Comparison of ENCODE assay signal across 10 cellular contexts in genomic region chr16:74437-75318, GRCh38. TPM values are rescaled to one million over a fixed set of nuclear protein-coding genes. Genes with fewer than 3 reads are reported as not detected.
DNase-seq lines count a peak whose midpoint lies in the region; ATAC-seq and TF ChIP-seq lines count a peak whose summit lies in the region.
"Had no signal": no experiment of that assay in that cellular context is flagged by ENCODE, and none has a peak within 500 bp of the region (broad histone marks: within the 10 kb centered on the region; RNA-seq: fewer than 3 reads in every experiment).

No MANE protein-coding gene starts in this region.

- peak overlapping the region; percentile 89 to 96 for H3K4ac ChIP-seq in mesenchymal stem cell (ENCODE audit: low read depth in 1 of 2, low read length in 2 of 2)

- no peak for TF ChIP-seq CTCF in HEK293 (tag by site-specific recombination; IDR thresholded peaks at IDR 0.05)

- H2BK12ac ChIP-seq in mesenchymal stem cell (ENCODE audit: low read length in 2 of 2), result peak overlapping the region; percentile 83 to 98

- H2BK120ac ChIP-seq in mesenchymal stem cell (ENCODE audit: low read depth, low read length), result peak overlapping the region; percentile 78

- H3K9ac ChIP-seq in adipocyte (ENCODE audit: low read length) (peak overlapping the region; percentile 98), mesenchymal stem cell (ENCODE audit: low read length) (peak overlapping the region; percentile 92)

- H3K9me3 ChIP-seq in HEK293 (ENCODE audit: control insufficient read depth, insufficient read depth, low read depth, low read length), result no peaks in the 10 kb centered on the region
- H3K9me3 ChIP-seq in adipocyte (ENCODE audit: control insufficient read depth, low read length), result no peaks in the 10 kb centered on the region
- no peaks in the 10 kb centered on the region for H3K9me3 ChIP-seq in mesenchymal stem cell (ENCODE audit: control insufficient read depth, low read length)

- H3K4me1 ChIP-seq in HEK293 (ENCODE audit: control insufficient read depth, insufficient read depth, low read length), result peaks cover 18% of the 10 kb centered on the region
- peaks cover 59% of the 10 kb centered on the region for H3K4me1 ChIP-seq in adipocyte (ENCODE audit: control insufficient read depth, insufficient read depth, low read length)
- H3K4me1 ChIP-seq in mesenchymal stem cell (ENCODE audit: control insufficient read depth, insufficient read depth, low read depth, low read length), result peaks cover 80% of the 10 kb centered on the region

- POLR2A ChIA-PET in HEK293 (lab: Yijun Ruan, JAX), result interaction anchor here (0.5 to 1.2 kb wide), 2 partner anchors 21 to 172 kb away, joined by 3 to 5 read pairs; partner anchors contain the start of genes POLR3K and SNRNP25

- no peak for DNase-seq in adipocyte (ENCODE audit: low read depth)
- peak; percentile 30 for DNase-seq in mesenchymal stem cell
- no peak for DNase-seq in AML-193 (lab: John Stamatoyannopoulos, UW)
- no peak for DNase-seq in NK-92 (lab: John Stamatoyannopoulos, UW; ENCODE audit: unreplicated experiment)
- DNase-seq: activated CD4-positive, CD25-positive, alpha-beta regulatory T cell; activated T-cell treated with anti-CD3 and anti-CD28 coated beads, Interleukin-2, amount 50 U/mL, for 4 hours had no signal

- CTCF ChIA-PET in HEK293 (lab: Yijun Ruan, JAX), result interaction anchor here (1.2 to 2.7 kb wide), 5 partner anchors 9 to 25 kb away, joined by 4 to 25 read pairs (median 13); no protein-coding TSS in a partner anchor

- H3K27me3 ChIP-seq in adipocyte (replicated peaks; ENCODE audit: control insufficient read depth, insufficient read depth, low read length) (no peaks in the 10 kb centered on the region), mesenchymal stem cell (ENCODE audit: control insufficient read depth in 1 of 2, insufficient read depth in 1 of 2, low read length in 2 of 2) (no peaks in the 10 kb centered on the region)

- peak overlapping the region in 1 of 2 experiments; percentile 20 for H3K23ac ChIP-seq in mesenchymal stem cell (ENCODE audit: low read length in 2 of 2)

- H2BK15ac ChIP-seq in mesenchymal stem cell (ENCODE audit: low read depth, poor library complexity, severe bottlenecking), result peak overlapping the region; percentile 94

- H3K79me1 ChIP-seq in mesenchymal stem cell (replicated peaks; ENCODE audit: low read length, poor library complexity, severe bottlenecking), result peaks cover 2% of the 10 kb centered on the region

- peak overlapping the region; percentile 65 to 99 for H3K18ac ChIP-seq in mesenchymal stem cell (ENCODE audit: low read depth in 1 of 2, low read length in 2 of 2)

- H3K36me3 ChIP-seq in HEK293 (ENCODE audit: control insufficient read depth in 2 of 2, insufficient read depth in 1 of 2, low read length in 2 of 2) (peaks cover 0 to 4% of the 10 kb centered on the region in 2 experiments; a peak in 1 of 3 replicates), adipocyte (ENCODE audit: control insufficient read depth, insufficient read depth, low read length, severe bottlenecking) (peaks cover 5% of the 10 kb centered on the region), mesenchymal stem cell (ENCODE audit: control insufficient read depth in 1 of 2, insufficient read depth in 2 of 2, low read depth in 1 of 2, low read length in 2 of 2) (peaks cover 8 to 14% of the 10 kb centered on the region in 2 experiments)

- peak overlapping the region; percentile 1 for H3K4me2 ChIP-seq in mesenchymal stem cell (ENCODE audit: low read length, poor library complexity, severe bottlenecking)

- 72% methylated on average over 22 of the region's 22 CpGs for WGBS in mesenchymal stem cell

- ATAC-seq in GM18520 (IDR thresholded peaks at IDR 0.05; ENCODE audit: unreplicated experiment), result no peak
- ATAC-seq: activated T-cell treated with anti-CD3 and anti-CD28 coated beads, Interleukin-2, amount 50 U/mL, for 4 hours; GM12878 had no signal

- no peak overlapping the region for H3K27ac ChIP-seq in HEK293 (ENCODE audit: extremely low read depth, low read depth, low read length)
- H3K27ac ChIP-seq in mesenchymal stem cell (ENCODE audit: low read length, poor library complexity, severe bottlenecking), result peak overlapping the region; percentile 90
- H3K27ac ChIP-seq in temporal lobe (ENCODE audit: low read depth, low read length), result peak overlapping the region; percentile 47

- peak overlapping the region; percentile 96 for H2AK5ac ChIP-seq in mesenchymal stem cell (ENCODE audit: low read length, severe bottlenecking)

- H3K14ac ChIP-seq in mesenchymal stem cell (ENCODE audit: low read length in 2 of 2), result no peak overlapping the region

- H3K4me3 ChIP-seq in HEK293 (ENCODE audit: low read depth, low read length) (no peak overlapping the region), adipocyte (ENCODE audit: low read length) (no peak overlapping the region), mesenchymal stem cell (ENCODE audit: insufficient read depth in 1 of 2, low read depth in 1 of 2, low read length in 2 of 2) (no peak overlapping the region)
- H3K4me3 ChIP-seq: GM12878 had no signal

- no peak overlapping the region for H2AFZ ChIP-seq in mesenchymal stem cell (ENCODE audit: low read depth, low read length)

- peak overlapping the region; percentile 88 for H4K8ac ChIP-seq in mesenchymal stem cell (ENCODE audit: low read length)

- peak overlapping the region; percentile 62 for H2BK5ac ChIP-seq in mesenchymal stem cell (ENCODE audit: low read depth, low read length, poor library complexity, severe bottlenecking)

- H4K91ac ChIP-seq in mesenchymal stem cell (ENCODE audit: low read length), result peak overlapping the region; percentile 88

TF ChIP-seq in HEK293, 187 proteins besides CTCF, POLR2A, EP300 and RAD21 (continues in another document):
- TF ChIP-seq REST (tag by site-specific recombination; IDR thresholded peaks at IDR 0.05) (no peak), ZIC2 (tag by site-specific recombination; IDR thresholded peaks at IDR 0.05) (peak; percentile 81), SP7 (tag by site-specific recombination; IDR thresholded peaks at IDR 0.05) (0 out of 2 replicates have a peak, but pooled peaks have one; percentile 31), ZNF660 (tag by site-specific recombination; IDR thresholded peaks at IDR 0.05) (no peak), ZFP37 (tag by site-specific recombination; IDR thresholded peaks at IDR 0.05) (no peak), ZNF544 (tag by site-specific recombination; IDR thresholded peaks at IDR 0.05) (no peak), OVOL3 (tag by site-specific recombination; IDR thresholded peaks at IDR 0.05) (no peak)

RNA-seq across cellular contexts. Expression of gene RHBDF1, which starts 2.2 kb away (rescaled TPM):
- 73.8 TPM for polyA plus RNA-seq in mesenchymal stem cell (2013, experiment 1 of 2)
- polyA plus RNA-seq in mesenchymal stem cell (2013, experiment 2 of 2), result 69.6 TPM
- 0.98 TPM for total RNA-seq in temporal lobe

RNA-seq across cellular contexts. Expression of gene MPG, which starts 3.3 kb away (rescaled TPM):
- 156 TPM for polyA plus RNA-seq in mesenchymal stem cell (2013, experiment 1 of 2)
- 156 TPM for polyA plus RNA-seq in mesenchymal stem cell (2013, experiment 2 of 2)
- 36.6 TPM for total RNA-seq in temporal lobe

RNA-seq across cellular contexts. Expression of gene SNRNP25, which starts 21.1 kb away (rescaled TPM):
- polyA plus RNA-seq in mesenchymal stem cell (2013, experiment 1 of 2), result 22.6 TPM
- polyA plus RNA-seq in mesenchymal stem cell (2013, experiment 2 of 2), result 24.2 TPM
- total RNA-seq in temporal lobe, result 12.5 TPM

RNA-seq across cellular contexts. Expression of gene POLR3K, which starts 21.3 kb away (rescaled TPM):
- 8.4 TPM for polyA plus RNA-seq in mesenchymal stem cell (2013, experiment 1 of 2)
- 8.7 TPM for polyA plus RNA-seq in mesenchymal stem cell (2013, experiment 2 of 2)
- total RNA-seq in temporal lobe, result 2.5 TPM
